Comparison of ENCODE assay signal across 18 cellular contexts in the genomic region with DNA sequence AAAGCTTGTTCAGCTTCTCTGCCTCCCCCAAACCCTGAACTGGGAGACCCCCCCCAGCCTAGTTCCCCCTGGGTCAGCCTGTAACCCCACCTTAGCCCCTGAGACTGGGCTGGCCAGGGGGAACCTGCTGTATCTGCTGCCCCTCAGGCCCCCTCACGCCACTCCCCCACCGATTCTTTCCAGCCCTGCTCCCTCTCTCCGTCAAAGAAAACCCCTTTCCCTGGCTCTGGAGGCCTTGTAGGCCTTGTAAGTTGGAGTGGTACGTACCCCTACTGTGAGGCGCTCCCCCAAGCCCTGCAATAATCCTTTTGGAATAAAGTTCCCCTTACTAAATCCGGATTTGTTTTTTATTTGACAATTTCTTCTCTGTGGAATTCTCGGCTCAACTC. TPM values are rescaled to one million over a fixed set of nuclear protein-coding genes. Genes with fewer than 3 reads are reported as not detected.
A peak's percentile ranks its signal among the peaks of the same experiment; 100 is the strongest.
DNase-seq lines count a peak whose midpoint lies in the region; ATAC-seq, FAIRE-seq and TF ChIP-seq lines count a peak whose summit lies in the region.
"Had no signal": no experiment of that assay in that cellular context is flagged by ENCODE, and none has a peak within 500 bp of the region (broad histone marks: within the 10 kb centered on the region; RNA-seq: fewer than 3 reads in every experiment).

No MANE protein-coding gene starts in this region.

- H4K20me1 ChIP-seq in astrocyte (ENCODE audit: insufficient read depth, low read length), result no peaks in the 10 kb centered on the region

- no peak for ATAC-seq in A549
- ATAC-seq in activated naive CD4-positive, alpha-beta T cell treated with anti-CD3 and anti-CD28 coated beads, Interleukin-2, amount 50 U/mL, for 72 hours, result no peak
- ATAC-seq: K562, left colon had no signal

- H3K9me3 Mint-ChIP-seq in Caco-2 (ENCODE audit: unreplicated experiment) (peaks cover 15% of the 10 kb centered on the region), astrocyte (ENCODE audit: unreplicated experiment) (peaks cover 16% of the 10 kb centered on the region), nephron (peaks cover 7% of the 10 kb centered on the region)
- peaks cover 4 to 7% of the 10 kb centered on the region in 2 donors for H3K9me3 Mint-ChIP-seq in activated naive CD4-positive, alpha-beta T cell treated with anti-CD3 and anti-CD28 coated beads, Interleukin-2, amount 50 U/mL, for 72 hours

- TF ChIP-seq EP300 in A549 (IDR thresholded peaks at IDR 0.05), result no peak
- no peak for TF ChIP-seq EP300 in esophagus muscularis mucosa (IDR thresholded peaks at IDR 0.05)

- no peaks in the 10 kb centered on the region for H3K79me2 ChIP-seq in astrocyte (ENCODE audit: insufficient read depth, low read length)

- no TSS peak for BruUV-seq in Caco-2 (replicated peaks; lab: Mats Ljungman, UMichigan)

- H3K27me3 ChIP-seq in Caco-2 (replicated peaks; ENCODE audit: control insufficient read depth, insufficient read depth, low read length) (no peaks in the 10 kb centered on the region), astrocyte (ENCODE audit: insufficient read depth, low read length) (peaks cover 5% of the 10 kb centered on the region), esophagus muscularis mucosa (peaks cover 0 to 29% (median 0%) of the 10 kb centered on the region in 4 donors)

- H3K4me3 ChIP-seq in A549 (no peak overlapping the region), Caco-2 (ENCODE audit: low read depth, low read length) (no peak overlapping the region), astrocyte (ENCODE audit: insufficient read depth, low read depth, low read length) (no peak overlapping the region), esophagus muscularis mucosa (no peak overlapping the region)
- H3K4me3 ChIP-seq: breast epithelium, K562, thoracic aorta had no signal

- CTCF ChIA-PET in A549 (lab: Yijun Ruan, JAX) (interaction anchor here (0.9 to 30.2 kb wide), 9 partner anchors 9 to 53 kb away, joined by 3 to 417 read pairs (median 5); no protein-coding TSS in a partner anchor), Caco-2 (lab: Charles Lee) (interaction anchor here (0.7 kb wide), 1 partner anchor 39 kb away, joined by 3 read pairs; no protein-coding TSS in a partner anchor)

- H3K9ac ChIP-seq in astrocyte (ENCODE audit: low read length), result no peak overlapping the region

- H3K9me3 ChIP-seq in A549, result peaks cover 15% of the 10 kb centered on the region
- peaks cover 14% of the 10 kb centered on the region for H3K9me3 ChIP-seq in Caco-2
- H3K9me3 ChIP-seq in astrocyte (ENCODE audit: insufficient read depth, low read depth, low read length), result peaks cover 17% of the 10 kb centered on the region
- H3K9me3 ChIP-seq in esophagus muscularis mucosa, result peaks cover 0 to 18% (median 14%) of the 10 kb centered on the region in 4 donors

- intact Hi-C loops in Caco-2 (cut with micrococcal nuclease; ENCODE audit: unreplicated experiment), result no loop called here
- intact Hi-C loops in esophagus muscularis mucosa (cut with DNase I), result no loop called here

- no peaks in the 10 kb centered on the region for H3K27me3 Mint-ChIP-seq in Caco-2 (ENCODE audit: insufficient read depth, unreplicated experiment)
- H3K27me3 Mint-ChIP-seq in astrocyte (ENCODE audit: low read depth, unreplicated experiment), result no peaks in the 10 kb centered on the region
- peaks cover 29% of the 10 kb centered on the region for H3K27me3 Mint-ChIP-seq in nephron (ENCODE audit: low read depth)

- H3K4me2 ChIP-seq in A549 (no peak overlapping the region), astrocyte (ENCODE audit: low read length) (no peak overlapping the region)

- POLR2A ChIA-PET in A549 (lab: Yijun Ruan, JAX) (interaction anchor here (1.4 to 2.6 kb wide), 3 partner anchors 15 to 43 kb away, joined by 5 to 14 read pairs (median 7); no protein-coding TSS in a partner anchor), Caco-2 (lab: Charles Lee) (no interaction called here)

- H3K36me3 Mint-ChIP-seq in Caco-2 (ENCODE audit: insufficient read depth, unreplicated experiment) (peaks cover 51% of the 10 kb centered on the region), astrocyte (ENCODE audit: low read depth, unreplicated experiment) (peaks cover 2% of the 10 kb centered on the region), nephron (ENCODE audit: low read depth) (no peaks in the 10 kb centered on the region)
- H3K36me3 Mint-ChIP-seq in activated naive CD4-positive, alpha-beta T cell treated with anti-CD3 and anti-CD28 coated beads, Interleukin-2, amount 50 U/mL, for 72 hours, result peaks cover 9 to 22% of the 10 kb centered on the region in 2 donors

- no peak for TF ChIP-seq RAD21 in A549 (conservative IDR thresholded peaks at IDR 0.05 in 1 of 2, IDR thresholded peaks at IDR 0.05 in 1 of 2)

- H3K27ac ChIP-seq in A549 (peak overlapping the region; percentile 40 to 97; a peak in 5 of 6 replicates), astrocyte (ENCODE audit: low read depth, low read length) (no peak overlapping the region), esophagus muscularis mucosa (replicated peaks in 1 of 4) (no peak overlapping the region)
- H3K27ac ChIP-seq: breast epithelium, thoracic aorta, VCaP had no signal

- no peak overlapping the region for H3K4me3 Mint-ChIP-seq in Caco-2 (ENCODE audit: unreplicated experiment)
- H3K4me3 Mint-ChIP-seq in astrocyte (ENCODE audit: unreplicated experiment), result no peak overlapping the region
- peak overlapping the region in 2 of 3 experiments; percentile 19 to 45 for H3K4me3 Mint-ChIP-seq in nephron

- H2AFZ ChIP-seq in astrocyte (ENCODE audit: low read depth, low read length), result no peak overlapping the region

- peaks cover 24% of the 10 kb centered on the region for H3K4me1 Mint-ChIP-seq in Caco-2 (ENCODE audit: low read depth, unreplicated experiment)
- peaks cover 2% of the 10 kb centered on the region for H3K4me1 Mint-ChIP-seq in astrocyte (ENCODE audit: low read depth, unreplicated experiment)
- peaks cover 39% of the 10 kb centered on the region for H3K4me1 Mint-ChIP-seq in nephron

- no peaks in the 10 kb centered on the region for H3K36me3 ChIP-seq in Caco-2 (ENCODE audit: control insufficient read depth, insufficient read depth, low read length)
- H3K36me3 ChIP-seq in astrocyte (ENCODE audit: insufficient read depth, low read length), result no peaks in the 10 kb centered on the region
- no peaks in the 10 kb centered on the region for H3K36me3 ChIP-seq in esophagus muscularis mucosa
- H3K36me3 ChIP-seq: breast epithelium, thoracic aorta had no signal

- no peak for TF ChIP-seq CTCF in A549 (IDR thresholded peaks at IDR 0.05)
- no peak for TF ChIP-seq CTCF in Caco-2 (IDR thresholded peaks at IDR 0.05; ENCODE audit: insufficient read depth in 1 of 2, low read depth in 1 of 2, low read length in 1 of 2, severe bottlenecking in 1 of 2, unreplicated experiment in 1 of 2)
- TF ChIP-seq CTCF in astrocyte (IDR thresholded peaks at IDR 0.05; ENCODE audit: insufficient read depth, low read depth, low read length), result no peak
- TF ChIP-seq CTCF in nephron (IDR thresholded peaks at IDR 0.05; ENCODE audit: unreplicated experiment in 3 of 3), result no peak
- TF ChIP-seq CTCF in esophagus muscularis mucosa (IDR thresholded peaks at IDR 0.05), result no peak

- DNase-seq in A549 (ENCODE audit: low read depth in 1 of 2, low spot score in 1 of 2), result no peak
- DNase-seq in Caco-2, result no peak
- DNase-seq in astrocyte (ENCODE audit: low read depth), result no peak
- DNase-seq in central memory CD4-positive, alpha-beta T cell, result no peak
- DNase-seq in esophagus muscularis mucosa (ENCODE audit: extremely low spot score), result no peak
- DNase-seq in KG1 (lab: John Stamatoyannopoulos, UW), result no peak
- DNase-seq in activated naive CD4-positive, alpha-beta T cell treated with anti-CD3 and anti-CD28 coated beads, Interleukin-2, amount 50 U/mL, for 72 hours (ENCODE audit: low spot score in 2 of 2), result no peak
- DNase-seq: activated CD4-positive, alpha-beta T cell treated with anti-CD3 and anti-CD28 coated beads, Interleukin-2, amount 50 U/mL, for 48 hours; activated T-cell treated with anti-CD3 and anti-CD28 coated beads, Interleukin-2, amount 50 U/mL, for 48 hours; dermis blood vessel endothelial cell; left colon; NCI-H2029; NCI-H446 treated with DMSO at 0.1 percent for 48 hours had no signal

- TF ChIP-seq POLR2A in A549 (IDR thresholded peaks at IDR 0.05; ENCODE audit: low read length) (no peak), esophagus muscularis mucosa (IDR thresholded peaks at IDR 0.05; ENCODE audit: low read depth) (no peak)

- WGBS in A549 (ENCODE audit: missing lambda C conversion rate), result 82% methylated on average over 7 of the region's 7 CpGs
- WGBS in esophagus muscularis mucosa, result 74% methylated on average over 7 of the region's 7 CpGs

- H3K27ac Mint-ChIP-seq in Caco-2 (ENCODE audit: unreplicated experiment) (peak overlapping the region; percentile 47), astrocyte (ENCODE audit: unreplicated experiment) (peak overlapping the region; percentile 18), nephron (peak overlapping the region; percentile 87 to 98 (median 91))
- peak overlapping the region in 1 of 2 donors; percentile 82 for H3K27ac Mint-ChIP-seq in activated naive CD4-positive, alpha-beta T cell treated with anti-CD3 and anti-CD28 coated beads, Interleukin-2, amount 50 U/mL, for 72 hours

- H3K4me1 ChIP-seq in A549 (peaks cover 35% of the 10 kb centered on the region), Caco-2 (peaks cover 30% of the 10 kb centered on the region), astrocyte (ENCODE audit: insufficient read depth, low read length) (no peaks in the 10 kb centered on the region), esophagus muscularis mucosa (peaks cover 0 to 5% (median 0%) of the 10 kb centered on the region in 4 donors)
- H3K4me1 ChIP-seq: breast epithelium had no signal

- FAIRE-seq in A549 (lab: Jason Lieb, UNC), result no peak
- no peak for FAIRE-seq in astrocyte (lab: Jason Lieb, UNC)
- FAIRE-seq: K562 had no signal

RNA-seq across cellular contexts. Expression of gene SLC7A5, which starts 47.3 kb away (rescaled TPM):
- polyA plus RNA-seq in A549 (2011; rRNA removed) (265 and 326 TPM in 2 replicates), A549 (2017; fragmentation: RNase III; extraction: RNeasy Plus Mini Kit Qiagen cat#74134 plus additional on column Dnase treatment) (903 to 1,096 TPM (median 972 TPM) in 3 replicates)
- 971 and 1,312 TPM in 2 replicates for polyA plus RNA-seq in A549 (2012; cell fraction: cytosol; rRNA removed)
- 1,440 and 1,925 TPM in 2 replicates for polyA plus RNA-seq in A549 (2012; cell fraction: nucleus; rRNA removed)
- 237 and 354 TPM in 2 replicates for polyA minus RNA-seq in A549 (2011; rRNA and poly(A)+ RNA removed)
- total RNA-seq in Caco-2 (2022) (495 and 534 TPM in 2 replicates), astrocyte (815 and 816 TPM in 2 replicates), esophagus muscularis mucosa (10 to 100 TPM in 1 of 4 donors, 1 to 10 TPM in 3; 3.3 to 17.7 (median 4.3) TPM)
- total RNA-seq in activated naive CD4-positive, alpha-beta T cell treated with anti-CD3 and anti-CD28 coated beads, Interleukin-2, amount 50 U/mL, for 72 hours, result 100 to 1,000 TPM; 112 to 197 TPM

RNA-seq across cellular contexts. Expression of gene KLHDC4, which starts 56.2 kb away (rescaled TPM):
- polyA plus RNA-seq in A549 (2011; rRNA removed) (22.6 and 25.9 TPM in 2 replicates), A549 (2017; fragmentation: RNase III; extraction: RNeasy Plus Mini Kit Qiagen cat#74134 plus additional on column Dnase treatment) (34.8 to 38.2 TPM (median 37.2 TPM) in 3 replicates)
- polyA plus RNA-seq in A549 (2012; cell fraction: cytosol; rRNA removed), result 49.9 and 55.6 TPM in 2 replicates
- polyA plus RNA-seq in A549 (2012; cell fraction: nucleus; rRNA removed), result 197 and 201 TPM in 2 replicates
- polyA minus RNA-seq in A549 (2011; rRNA and poly(A)+ RNA removed), result 30.0 and 33.8 TPM in 2 replicates
- total RNA-seq in Caco-2 (2022) (116 and 117 TPM in 2 replicates), astrocyte (29.6 and 29.8 TPM in 2 replicates), esophagus muscularis mucosa (10 to 100 TPM; 22.2 to 41.5 (median 31.4) TPM)
- 100 to 1,000 TPM in 1 of 2 donors, 10 to 100 TPM in 1; 75.4 to 114 TPM for total RNA-seq in activated naive CD4-positive, alpha-beta T cell treated with anti-CD3 and anti-CD28 coated beads, Interleukin-2, amount 50 U/mL, for 72 hours

Comparison
In these comparisons a context has a peak if more than half of its experiments do, and no peak if none do; other contexts are left out.
1. H3K27ac ChIP-seq: peak in A549 (2 of 2); none in astrocyte (single experiment) and esophagus muscularis mucosa (0 of 4).
2. H3K4me3 Mint-ChIP-seq: peak in nephron (2 of 3); none in Caco-2 (single experiment) and astrocyte (single experiment).
3. RNA of gene SLC7A5, which starts 47.3 kb away (total RNA-seq): 815 to 816 TPM in astrocyte, 495 to 534 TPM in Caco-2 and 112 to 197 TPM in activated naive CD4-positive, alpha-beta T cell treated with anti-CD3 and anti-CD28 coated beads, Interleukin-2, amount 50 U/mL, for 72 hours; 3.3 to 17.7 TPM in esophagus muscularis mucosa; every median in the first group is over 4 times any median in the second.